Comparison of ENCODE assay signal across 14 cellular contexts in genomic region chr22:48811885-48812284, GRCh38.
"Had no signal": no experiment of that assay in that cellular context is flagged by ENCODE, and none has a peak within 500 bp of the region (broad histone marks: within the 10 kb centered on the region; RNA-seq: fewer than 3 reads in every experiment).

No MANE protein-coding gene starts in this region.

- DNase-seq: activated CD4-positive, alpha-beta T cell treated with anti-CD3 and anti-CD28 coated beads, Interleukin-2, amount 50 U/mL, for 4 hours; activated CD4-positive, CD25-positive, alpha-beta regulatory T cell treated with anti-CD3 and anti-CD28 coated beads, Interleukin-2, amount 50 U/mL, for 72 hours; activated naive CD4-positive, alpha-beta T cell treated with anti-CD3 and anti-CD28 coated beads for 36 hours; activated naive CD8-positive, alpha-beta T cell treated with anti-CD3 and anti-CD28 coated beads, Interleukin-2, amount 50 U/mL, for 24 hours; aorta; effector CD8-positive, alpha-beta T cell; foreskin keratinocyte; glutamatergic neuron; hypothalamus; left ventricle myocardium inferior; mucosa of descending colon; naive thymus-derived CD8-positive, alpha-beta T cell; stimulated activated CD4-positive, alpha-beta T cell treated with anti-CD3 and anti-CD28 coated beads, Interleukin-12 subunit alpha, Interleukin-12 subunit beta, amount 100 ng/mL, for 4 hours; upper lobe of right lung had no signal
